1 cellular context compared by ENCODE assay signal in the genomic region with DNA sequence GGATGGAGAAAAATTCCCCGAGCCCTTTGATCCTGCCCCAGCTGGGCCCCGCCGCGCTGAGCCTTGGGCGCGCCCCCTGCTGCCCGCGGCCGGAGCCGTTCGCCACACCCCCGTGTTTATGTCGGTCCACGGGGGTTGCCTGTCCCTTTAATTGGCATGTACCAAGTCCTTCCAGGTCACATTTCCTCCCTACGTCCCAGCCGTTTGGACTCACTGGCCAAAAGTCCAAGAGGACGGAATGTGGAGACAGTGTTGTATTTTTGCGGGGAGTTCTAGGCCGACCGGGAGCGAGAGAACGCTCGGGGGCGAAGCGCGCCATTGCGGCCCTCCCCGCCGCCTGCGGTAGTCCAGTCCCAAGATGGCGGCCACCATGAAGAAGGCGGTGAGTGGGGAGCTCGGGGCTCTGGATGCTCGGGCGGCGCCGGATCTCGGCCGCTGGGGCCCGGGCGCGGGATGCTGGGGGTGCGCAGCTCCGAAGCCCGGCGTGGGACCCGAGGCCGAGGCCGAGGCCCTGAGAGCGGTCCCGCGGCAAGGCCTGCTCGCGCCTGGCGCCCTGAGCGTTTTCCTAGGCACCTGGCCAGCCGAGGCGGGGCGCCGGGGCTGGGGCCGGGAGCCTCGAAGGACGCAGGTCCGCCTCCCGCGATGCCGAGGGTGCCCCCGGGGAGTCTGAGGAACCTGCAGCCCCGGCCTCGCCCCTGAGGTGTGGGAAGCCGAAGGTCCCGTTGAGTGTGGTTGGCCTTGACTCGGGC.
TF ChIP-seq lines count a peak whose summit lies in the region.

A gene with protein sequence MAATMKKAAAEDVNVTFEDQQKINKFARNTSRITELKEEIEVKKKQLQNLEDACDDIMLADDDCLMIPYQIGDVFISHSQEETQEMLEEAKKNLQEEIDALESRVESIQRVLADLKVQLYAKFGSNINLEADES (plus strand): TSS at position 345 of the 749 bp plus-strand sequence. CDS start 14 bp downstream, at position 359.

TF ChIP-seq in H1, 55 proteins besides CTCF, POLR2A, EP300 and RAD21:
- TF ChIP-seq KDM4A (IDR thresholded peaks at IDR 0.05; ENCODE audit: low read depth, low read length, severe bottlenecking) (peak; percentile 77), SIX5 (IDR thresholded peaks at IDR 0.05; ENCODE audit: low read depth, low read length) (peak; percentile 40; the same call in 1 of the 2 replicates), GABPA (IDR thresholded peaks at IDR 0.05; ENCODE audit: borderline replicate concordance, insufficient read depth, low read length) (no peak), BACH1 (IDR thresholded peaks at IDR 0.05; ENCODE audit: low read length) (peak; percentile 86; the same call in 1 of the 2 replicates), BRCA1 (IDR thresholded peaks at IDR 0.05; ENCODE audit: low read depth, low read length) (no peak), SUZ12 (IDR thresholded peaks at IDR 0.05; ENCODE audit: low read length) (no peak), ZNF274 (IDR thresholded peaks at IDR 0.05; ENCODE audit: borderline replicate concordance, extremely low read depth, low read length) (no peak), FOSL1 (IDR thresholded peaks at IDR 0.05; ENCODE audit: insufficient read depth, low read depth, low read length) (no peak), TAF7 (optimal IDR thresholded peaks at IDR 0.05; ENCODE audit: borderline replicate concordance, low read depth, low read length) (peak; percentile 77), POU5F1 (IDR thresholded peaks at IDR 0.05; ENCODE audit: low read depth, low read length) (no peak), CBX8 (IDR thresholded peaks at IDR 0.05; ENCODE audit: borderline replicate concordance, low read depth, low read length) (no peak), NRF1 (IDR thresholded peaks at IDR 0.05; ENCODE audit: low read depth, low read length) (no peak), KDM5A (IDR thresholded peaks at IDR 0.05; ENCODE audit: low read length) (peak; percentile 79), CHD2 (IDR thresholded peaks at IDR 0.05; ENCODE audit: low read length) (no peak), HDAC2 (IDR thresholded peaks at IDR 0.05; ENCODE audit: borderline replicate concordance in 1 of 2, low read depth in 2 of 2, low read length in 2 of 2) (peak in 1 of 2 experiments; percentile 77; a peak in 2 of 4 replicates), YY1 (IDR thresholded peaks at IDR 0.05; ENCODE audit: low read depth, low read length) (peak; percentile 96), HDAC6 (IDR thresholded peaks at IDR 0.05; ENCODE audit: low read depth, low read length) (no peak), JUN (IDR thresholded peaks at IDR 0.05; ENCODE audit: low read depth, low read length) (no peak), CHD1 (IDR thresholded peaks at IDR 0.05; ENCODE audit: low read depth, low read length) (peak; percentile 95), CEBPB (IDR thresholded peaks at IDR 0.05; ENCODE audit: low read depth, low read length) (no peak), TEAD4 (IDR thresholded peaks at IDR 0.05; ENCODE audit: low read depth, low read length) (no peak), SP4 (IDR thresholded peaks at IDR 0.05; ENCODE audit: low read length) (no peak), POLR2AphosphoS5 (IDR thresholded peaks at IDR 0.05; ENCODE audit: low read depth, low read length) (no peak), MAFK (IDR thresholded peaks at IDR 0.05; ENCODE audit: low read depth, low read length) (no peak), TCF12 (IDR thresholded peaks at IDR 0.05; ENCODE audit: low read depth, low read length) (no peak), KDM1A (IDR thresholded peaks at IDR 0.05; ENCODE audit: borderline replicate concordance, low read length) (no peak), TAF1 (IDR thresholded peaks at IDR 0.05; ENCODE audit: low read depth, low read length) (peak; percentile 94), RXRA (IDR thresholded peaks at IDR 0.05; ENCODE audit: insufficient read depth, low read depth, low read length) (no peak), SRF (IDR thresholded peaks at IDR 0.05; ENCODE audit: low read depth, low read length) (no peak), ASH2L (IDR thresholded peaks at IDR 0.05; ENCODE audit: low read length) (peak; percentile 96), TBP (IDR thresholded peaks at IDR 0.05; ENCODE audit: low read depth, low read length) (peak; percentile 79), PHF8 (conservative IDR thresholded peaks at IDR 0.05; ENCODE audit: low read depth, low read length) (peak; percentile 81), RBBP5 (IDR thresholded peaks at IDR 0.05; ENCODE audit: borderline replicate concordance, low read depth, low read length) (peak; percentile 83), JUND (IDR thresholded peaks at IDR 0.05; ENCODE audit: low read length) (peak; percentile 96)
- TF ChIP-seq, protein P1, sequence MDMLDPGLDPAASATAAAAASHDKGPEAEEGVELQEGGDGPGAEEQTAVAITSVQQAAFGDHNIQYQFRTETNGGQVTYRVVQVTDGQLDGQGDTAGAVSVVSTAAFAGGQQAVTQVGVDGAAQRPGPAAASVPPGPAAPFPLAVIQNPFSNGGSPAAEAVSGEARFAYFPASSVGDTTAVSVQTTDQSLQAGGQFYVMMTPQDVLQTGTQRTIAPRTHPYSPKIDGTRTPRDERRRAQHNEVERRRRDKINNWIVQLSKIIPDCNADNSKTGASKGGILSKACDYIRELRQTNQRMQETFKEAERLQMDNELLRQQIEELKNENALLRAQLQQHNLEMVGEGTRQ (IDR thresholded peaks at IDR 0.05; ENCODE audit: low read length), result no peak
- TF ChIP-seq, protein P2, sequence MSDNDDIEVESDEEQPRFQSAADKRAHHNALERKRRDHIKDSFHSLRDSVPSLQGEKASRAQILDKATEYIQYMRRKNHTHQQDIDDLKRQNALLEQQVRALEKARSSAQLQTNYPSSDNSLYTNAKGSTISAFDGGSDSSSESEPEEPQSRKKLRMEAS (IDR thresholded peaks at IDR 0.05), result peak; percentile 77
- TF ChIP-seq, protein P3, sequence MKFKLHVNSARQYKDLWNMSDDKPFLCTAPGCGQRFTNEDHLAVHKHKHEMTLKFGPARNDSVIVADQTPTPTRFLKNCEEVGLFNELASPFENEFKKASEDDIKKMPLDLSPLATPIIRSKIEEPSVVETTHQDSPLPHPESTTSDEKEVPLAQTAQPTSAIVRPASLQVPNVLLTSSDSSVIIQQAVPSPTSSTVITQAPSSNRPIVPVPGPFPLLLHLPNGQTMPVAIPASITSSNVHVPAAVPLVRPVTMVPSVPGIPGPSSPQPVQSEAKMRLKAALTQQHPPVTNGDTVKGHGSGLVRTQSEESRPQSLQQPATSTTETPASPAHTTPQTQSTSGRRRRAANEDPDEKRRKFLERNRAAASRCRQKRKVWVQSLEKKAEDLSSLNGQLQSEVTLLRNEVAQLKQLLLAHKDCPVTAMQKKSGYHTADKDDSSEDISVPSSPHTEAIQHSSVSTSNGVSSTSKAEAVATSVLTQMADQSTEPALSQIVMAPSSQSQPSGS (IDR thresholded peaks at IDR 0.05; ENCODE audit: low read length), result no peak
